In the genomic region with DNA sequence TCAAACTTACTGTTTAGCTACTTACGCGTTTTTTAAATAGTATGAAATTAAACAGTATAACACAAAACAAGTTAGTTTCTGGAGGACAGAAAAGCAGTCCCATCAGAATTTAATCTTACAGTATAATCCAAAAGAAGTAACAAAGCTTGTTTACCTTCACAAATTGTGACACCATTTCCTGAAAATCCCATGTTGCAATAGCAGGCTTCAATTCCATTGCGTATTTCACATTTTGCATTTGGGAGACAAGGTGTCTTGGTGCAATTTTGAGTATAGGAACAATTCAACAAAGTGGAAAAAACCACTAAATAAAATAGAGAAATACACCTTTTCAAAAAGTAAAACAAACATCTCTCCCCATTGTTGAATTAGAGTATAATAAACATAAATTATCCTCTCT, we compare ENCODE assay signal across 25 cellular contexts. TPM values are rescaled to one million over a fixed set of nuclear protein-coding genes. Genes with fewer than 3 reads are reported as not detected.
A peak's percentile ranks its signal among the peaks of the same experiment; 100 is the strongest.
DNase-seq lines count a peak whose midpoint lies in the region; ATAC-seq, FAIRE-seq and TF ChIP-seq lines count a peak whose summit lies in the region.
"Had no signal": no experiment of that assay in that cellular context is flagged by ENCODE, and none has a peak within 500 bp of the region (broad histone marks: within the 10 kb centered on the region; RNA-seq: fewer than 3 reads in every experiment).

No MANE protein-coding gene starts in this region.

- no peaks in the 10 kb centered on the region for H3K27me3 ChIP-seq in astrocyte (ENCODE audit: insufficient read depth, low read length)
- peaks cover 0 to 6% (median 2%) of the 10 kb centered on the region in 3 donors for H3K27me3 ChIP-seq in skeletal muscle tissue (ENCODE audit: control insufficient read depth in 3 of 3, insufficient read depth in 3 of 3, low read length in 3 of 3)
- H3K27me3 ChIP-seq in stomach = peaks cover 0 to 12% (median 5%) of the 10 kb centered on the region in 3 donors
- H3K27me3 ChIP-seq: Peyer's patch, SJCRH30 had no signal

- no peaks in the 10 kb centered on the region for H3K36me3 ChIP-seq in astrocyte (ENCODE audit: insufficient read depth, low read length)
- H3K36me3 ChIP-seq in skeletal muscle tissue (ENCODE audit: control insufficient read depth in 3 of 3, insufficient read depth in 3 of 3, low read length in 3 of 3) = no peaks in the 10 kb centered on the region
- no peaks in the 10 kb centered on the region for H3K36me3 ChIP-seq in stomach
- H3K36me3 ChIP-seq: Peyer's patch, SJCRH30, tibial nerve had no signal

- TF ChIP-seq CTCF in astrocyte (IDR thresholded peaks at IDR 0.05; ENCODE audit: insufficient read depth, low read depth, low read length) = no peak
- no peak for TF ChIP-seq CTCF in stomach (IDR thresholded peaks at IDR 0.05)

- H3K4me1 ChIP-seq in astrocyte (ENCODE audit: insufficient read depth, low read length) (no peaks in the 10 kb centered on the region), skeletal muscle tissue (ENCODE audit: control insufficient read depth in 3 of 3, insufficient read depth in 3 of 3, low read length in 3 of 3) (no peaks in the 10 kb centered on the region), stomach (no peaks in the 10 kb centered on the region)
- H3K4me1 ChIP-seq: Peyer's patch, SJCRH30 had no signal

- H3K4me3 ChIP-seq in astrocyte (ENCODE audit: insufficient read depth, low read depth, low read length) = no peak overlapping the region
- H3K4me3 ChIP-seq in skeletal muscle tissue (ENCODE audit: low read length in 3 of 3) = peak overlapping the region in 2 of 3 donors; percentile 11 to 42
- H3K4me3 ChIP-seq in stomach = peak overlapping the region in 1 of 4 donors; percentile 19
- H3K4me3 ChIP-seq: Peyer's patch, SJCRH30 had no signal

- FAIRE-seq in astrocyte (lab: Jason Lieb, UNC) = no peak
- FAIRE-seq: GM12892, TTC549 had no signal

- H3K9ac ChIP-seq in astrocyte (ENCODE audit: low read length) (no peak overlapping the region), skeletal muscle tissue (ENCODE audit: low read depth in 1 of 3, low read length in 3 of 3) (peak overlapping the region in 1 of 3 donors; percentile 63)

- H3K27ac ChIP-seq in astrocyte (ENCODE audit: low read depth, low read length) (no peak overlapping the region), skeletal muscle tissue (ENCODE audit: low read depth, low read length) (peak overlapping the region; percentile 19), stomach (peak overlapping the region in 2 of 5 donors; percentile 8 to 18)
- H3K27ac ChIP-seq: Peyer's patch, SJCRH30 had no signal

- peak overlapping the region; percentile 93 for H3K4me2 ChIP-seq in astrocyte (ENCODE audit: low read length)

- no peaks in the 10 kb centered on the region for H4K20me1 ChIP-seq in astrocyte (ENCODE audit: insufficient read depth, low read length)

- no peak overlapping the region for H3K27ac Mint-ChIP-seq in astrocyte (ENCODE audit: unreplicated experiment)
- H3K27ac Mint-ChIP-seq: CD4-positive, CD25-positive, alpha-beta regulatory T cell; dendritic cell treated with granulocyte-macrophage colony-stimulating factor and Interleukin-4, amounts not matched to agents 40 ng/mL and 50 ng/mL, for 4 days had no signal

- no peak for TF ChIP-seq EP300 in stomach (IDR thresholded peaks at IDR 0.05)

- intact Hi-C loops in stomach (cut with DNase I; ENCODE audit: low total_unique reads) = no loop called here

- no peak overlapping the region for H2AFZ ChIP-seq in astrocyte (ENCODE audit: low read depth, low read length)

- H3K79me2 ChIP-seq in astrocyte (ENCODE audit: insufficient read depth, low read length) = peaks cover 24% of the 10 kb centered on the region

- H3K9me3 ChIP-seq in astrocyte (ENCODE audit: insufficient read depth, low read depth, low read length) (no peaks in the 10 kb centered on the region), skeletal muscle tissue (ENCODE audit: control insufficient read depth in 3 of 3, low read length in 3 of 3) (no peaks in the 10 kb centered on the region), stomach (peaks cover 0 to 5% (median 0%) of the 10 kb centered on the region in 4 donors)
- H3K9me3 ChIP-seq: Peyer's patch, SJCRH30, tibial nerve had no signal

- no peak for TF ChIP-seq POLR2A in stomach (IDR thresholded peaks at IDR 0.05)

- no peak for ATAC-seq in GM18520 (IDR thresholded peaks at IDR 0.05; ENCODE audit: unreplicated experiment)
- ATAC-seq: stimulated activated naive CD8-positive, alpha-beta T cell treated with anti-CD3 and anti-CD28 coated beads, Interleukin-15, Interleukin-2, amounts not matched to agents 100 U/mL and 50 U/mL, for 24 hours had no signal

- H3K4me3 Mint-ChIP-seq in astrocyte (ENCODE audit: unreplicated experiment) = no peak overlapping the region
- H3K4me3 Mint-ChIP-seq: CD4-positive, CD25-positive, alpha-beta regulatory T cell; dendritic cell treated with granulocyte-macrophage colony-stimulating factor and Interleukin-4, amounts not matched to agents 40 ng/mL and 50 ng/mL, for 4 days had no signal

- DNase-seq in astrocyte (ENCODE audit: low read depth) (no peak), dermis blood vessel endothelial cell (peak; percentile 60), iris pigment epithelial cell (ENCODE audit: low read depth) (peak; percentile 41), nucleus accumbens (lab: John Stamatoyannopoulos, UW) (no peak), stomach (no peak)
- DNase-seq: activated CD8-positive, alpha-beta memory T cell treated with anti-CD3 and anti-CD28 coated beads for 24 hours; activated gamma-delta T cell; activated T-cell treated with anti-CD3 and anti-CD28 coated beads, Interleukin-2, amount 50 U/mL, for 1 hour; CD4-positive, CD25-positive, alpha-beta regulatory T cell; EL; HCEC 1CT; kidney; mesendoderm; NCI-H146; NCI-H526; Peyer's patch; SJCRH30; stimulated activated naive CD8-positive, alpha-beta T cell treated with anti-CD3 and anti-CD28 coated beads, Interleukin-15, Interleukin-2, amounts not matched to agents 100 U/mL and 50 U/mL, for 24 hours had no signal

- H3K27me3 Mint-ChIP-seq in astrocyte (ENCODE audit: low read depth, unreplicated experiment) = no peaks in the 10 kb centered on the region
- H3K27me3 Mint-ChIP-seq: CD4-positive, CD25-positive, alpha-beta regulatory T cell had no signal

- H3K36me3 Mint-ChIP-seq in astrocyte (ENCODE audit: low read depth, unreplicated experiment) = no peaks in the 10 kb centered on the region
- H3K36me3 Mint-ChIP-seq: CD4-positive, CD25-positive, alpha-beta regulatory T cell had no signal

- peaks cover 3% of the 10 kb centered on the region for H3K4me1 Mint-ChIP-seq in astrocyte (ENCODE audit: low read depth, unreplicated experiment)
- H3K4me1 Mint-ChIP-seq: CD4-positive, CD25-positive, alpha-beta regulatory T cell had no signal

- no peaks in the 10 kb centered on the region for H3K9me3 Mint-ChIP-seq in astrocyte (ENCODE audit: unreplicated experiment)
- H3K9me3 Mint-ChIP-seq: dendritic cell treated with granulocyte-macrophage colony-stimulating factor and Interleukin-4, amounts not matched to agents 40 ng/mL and 50 ng/mL, for 4 days had no signal

- WGBS in stomach, 5 donors = 85 to 95% (median 92%) methylated on average over 3 of the region's 3 CpGs

RNA-seq across cellular contexts. Expression of a gene that starts 1.6 kb away (rescaled TPM):
- total RNA-seq in astrocyte (18.7 and 19.6 TPM in 2 replicates), dermis blood vessel endothelial cell (157 and 322 TPM in 2 replicates), skeletal muscle tissue (15.7 TPM), stomach (10 to 100 TPM in 3 of 5 donors, 1 to 10 TPM in 1, under 1 TPM in 1; 0.87 to 25.9 (median 15.2) TPM)
- 1 to 10 TPM; 1.2 to 9.9 (median 3.3) TPM for polyA plus RNA-seq in stomach
- total RNA-seq: CD4-positive, CD25-positive, alpha-beta regulatory T cell; SJCRH30; T-helper 1 cell treated with Interleukin-12 subunit alpha and Interleukin-12 subunit beta and Interleukin-4 antibody, amounts not matched to agents 30 ng/mL and 1 ng/mL, for 36 hours had no signal
- polyA plus RNA-seq: CD4-positive, CD25-positive, alpha-beta regulatory T cell had no signal

Comparison
In these comparisons a context has a peak if more than half of its experiments do, and no peak if none do; other contexts are left out.
1. DNase-seq: peak in dermis blood vessel endothelial cell (single experiment) and iris pigment epithelial cell (single experiment); none in astrocyte (single experiment), nucleus accumbens (0 of 56) and stomach (single experiment).